Comparison of ENCODE assay signal across 14 cellular contexts in the genomic region with DNA sequence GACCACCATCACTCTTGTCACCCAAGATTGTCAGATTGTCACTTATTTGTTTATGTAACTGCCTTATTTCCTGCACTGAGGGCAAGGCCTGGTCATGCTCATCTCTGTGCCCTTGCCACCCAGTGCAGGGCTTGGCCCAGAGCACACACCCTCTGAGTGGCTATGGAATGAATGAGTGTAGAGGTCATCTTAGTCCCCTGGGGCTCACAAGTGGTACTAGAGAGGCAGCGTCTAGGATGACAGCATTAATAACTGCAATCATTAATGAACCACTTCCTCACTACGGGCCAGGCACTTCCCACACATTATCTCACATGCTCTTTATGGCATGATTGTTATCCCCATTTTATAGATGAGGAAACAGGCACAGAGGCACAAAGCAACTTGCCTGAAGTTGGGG.
DNase-seq lines count a peak whose midpoint lies in the region; ATAC-seq and TF ChIP-seq lines count a peak whose summit lies in the region.
"Had no signal": no experiment of that assay in that cellular context is flagged by ENCODE, and none has a peak within 500 bp of the region (broad histone marks: within the 10 kb centered on the region; RNA-seq: fewer than 3 reads in every experiment).

No MANE protein-coding gene starts in this region.

- H2AK9ac ChIP-seq in IMR-90 (replicated peaks; ENCODE audit: low read depth, low read length, poor library complexity) = no peak overlapping the region

- no peak for TF ChIP-seq CTCF in IMR-90 (conservative IDR thresholded peaks at IDR 0.05; ENCODE audit: low read depth, low read length)
- no peak for TF ChIP-seq CTCF in fibroblast of mammary gland (conservative IDR thresholded peaks at IDR 0.05; ENCODE audit: control insufficient read depth, insufficient read depth, low read depth, low read length)
- TF ChIP-seq CTCF in esophagus squamous epithelium (IDR thresholded peaks at IDR 0.05) = no peak
- no peak for TF ChIP-seq CTCF in psoas muscle (IDR thresholded peaks at IDR 0.05)

- no peaks in the 10 kb centered on the region for H3K36me3 Mint-ChIP-seq in T-helper 17 cell (ENCODE audit: low read depth)

- H3K27me3 ChIP-seq in IMR-90 (ENCODE audit: control insufficient read depth, insufficient read depth, low read length) (no peaks in the 10 kb centered on the region), esophagus squamous epithelium (no peaks in the 10 kb centered on the region), psoas muscle (ENCODE audit: insufficient read depth in 3 of 3, low read length in 2 of 3) (no peaks in the 10 kb centered on the region)
- H3K27me3 ChIP-seq: ovary, spleen had no signal

- TF ChIP-seq POLR2A in IMR-90 (IDR thresholded peaks at IDR 0.05; ENCODE audit: low read depth, low read length) (no peak), esophagus squamous epithelium (IDR thresholded peaks at IDR 0.05) (no peak)

- H3K23ac ChIP-seq in IMR-90 (ENCODE audit: low read depth, low read length) = no peak overlapping the region

- H3K4me3 Mint-ChIP-seq in T-helper 17 cell = no peak overlapping the region

- no peaks in the 10 kb centered on the region for H3K9me3 ChIP-seq in IMR-90 (ENCODE audit: control insufficient read depth, insufficient read depth, low read length)
- H3K9me3 ChIP-seq in esophagus squamous epithelium = no peaks in the 10 kb centered on the region
- no peaks in the 10 kb centered on the region for H3K9me3 ChIP-seq in T-helper 17 cell (ENCODE audit: control insufficient read depth, low read length, poor library complexity, severe bottlenecking)
- no peaks in the 10 kb centered on the region for H3K9me3 ChIP-seq in psoas muscle
- H3K9me3 ChIP-seq: ovary had no signal

- no peak overlapping the region for H3K18ac ChIP-seq in IMR-90 (ENCODE audit: low read depth, low read length)

- H3K79me1 ChIP-seq in IMR-90 (ENCODE audit: low read depth in 1 of 2, low read length in 2 of 2) = no peaks in the 10 kb centered on the region

- H4K5ac ChIP-seq in IMR-90 (ENCODE audit: low read depth, low read length) = no peak overlapping the region

- no peak overlapping the region for H3K9ac ChIP-seq in IMR-90 (ENCODE audit: low read depth, low read length)

- no peak overlapping the region for H2BK120ac ChIP-seq in IMR-90 (ENCODE audit: low read depth, low read length)

- H2AFZ ChIP-seq in IMR-90 (replicated peaks; ENCODE audit: low read length, poor library complexity) = no peak overlapping the region

- DNase-seq in Caki2 (ENCODE audit: low read depth) = peak; percentile 43
- DNase-seq in IMR-90 = no peak
- peak; percentile 25 for DNase-seq in fibroblast of mammary gland (ENCODE audit: low read depth)
- DNase-seq in esophagus squamous epithelium (lab: John Stamatoyannopoulos, UW) = no peak
- DNase-seq in T-helper 17 cell = no peak
- no peak for DNase-seq in psoas muscle
- DNase-seq in AML-193 (lab: John Stamatoyannopoulos, UW) = no peak
- DNase-seq: activated CD4-positive, CD25-positive, alpha-beta regulatory T cell; kidney; NCI-H1048; NCI-H446; spleen had no signal

- intact Hi-C loops in IMR-90 (cut with micrococcal nuclease) (no loop called here), esophagus squamous epithelium (cut with DNase I) (no loop called here), psoas muscle (cut with DNase I) (no loop called here)

- H2BK5ac ChIP-seq in IMR-90 (ENCODE audit: low read depth, low read length, poor library complexity, severe bottlenecking) = no peak overlapping the region

- BruUV-seq in IMR-90 (replicated peaks; lab: Mats Ljungman, UMichigan) = no TSS peak

- peaks cover 23% of the 10 kb centered on the region for H3K27me3 Mint-ChIP-seq in T-helper 17 cell

- no CpG with 5 or more reads among the region's 2 CpGs for WGBS in IMR-90 (ENCODE audit: extremely low coverage in 2 of 2, insufficient read length in 1 of 2), 2 experiments
- WGBS in esophagus squamous epithelium, 2 donors = 30 to 54% methylated on average over 2 of the region's 2 CpGs
- WGBS in psoas muscle, 3 donors = 39 to 43% (median 41%) methylated on average over 2 of the region's 2 CpGs

- H3K27ac ChIP-seq in IMR-90 (ENCODE audit: insufficient read depth, low read length) = no peak overlapping the region
- no peak overlapping the region for H3K27ac ChIP-seq in esophagus squamous epithelium
- H3K27ac ChIP-seq in psoas muscle = no peak overlapping the region
- H3K27ac ChIP-seq: ovary, spleen had no signal

- no peak overlapping the region for H4K8ac ChIP-seq in IMR-90 (ENCODE audit: low read depth in 2 of 2, low read length in 2 of 2)

- H3K56ac ChIP-seq in IMR-90 (ENCODE audit: extremely low read depth, insufficient read depth, low read length) = no peak overlapping the region

- no peaks in the 10 kb centered on the region for H4K20me1 ChIP-seq in IMR-90 (ENCODE audit: insufficient read depth, low read length)

- H3K4me1 Mint-ChIP-seq in T-helper 17 cell = no peaks in the 10 kb centered on the region

- no peak overlapping the region for H3K27ac Mint-ChIP-seq in T-helper 17 cell

- H3K4me1 ChIP-seq in IMR-90 (ENCODE audit: control insufficient read depth, insufficient read depth, low read length) (peaks cover 2% of the 10 kb centered on the region), esophagus squamous epithelium (no peaks in the 10 kb centered on the region), psoas muscle (no peaks in the 10 kb centered on the region)
- H3K4me1 ChIP-seq: spleen had no signal

- dilution Hi-C loops in IMR-90 (cut with HindIII; ENCODE audit: low sequenced_read_pairs, unreplicated experiment) = no loop called here

- H2BK20ac ChIP-seq in IMR-90 (ENCODE audit: low read depth, low read length) = no peak overlapping the region

- H3K36me3 ChIP-seq in IMR-90 (ENCODE audit: control insufficient read depth, insufficient read depth, low read length) = no peaks in the 10 kb centered on the region
- H3K36me3 ChIP-seq in esophagus squamous epithelium = no peaks in the 10 kb centered on the region
- no peaks in the 10 kb centered on the region for H3K36me3 ChIP-seq in psoas muscle (ENCODE audit: insufficient read depth in 1 of 2, low read depth in 1 of 2)
- H3K36me3 ChIP-seq: ovary, spleen had no signal

- ATAC-seq in GM21737 (IDR thresholded peaks at IDR 0.05; ENCODE audit: unreplicated experiment) (peak; percentile 77), IMR-90 (ENCODE audit: low read depth) (no peak), T-helper 17 cell (no peak), psoas muscle (no peak)

- H3K4me3 ChIP-seq in IMR-90 (ENCODE audit: insufficient read depth, low read depth, low read length) (no peak overlapping the region), fibroblast of mammary gland (ENCODE audit: control insufficient read depth, low read depth, low read length) (no peak overlapping the region), esophagus squamous epithelium (no peak overlapping the region), psoas muscle (no peak overlapping the region)
- H3K4me3 ChIP-seq: ovary, spleen had no signal

- TF ChIP-seq RAD21 in IMR-90 (IDR thresholded peaks at IDR 0.05; ENCODE audit: low read length) = no peak

- H2BK15ac ChIP-seq in IMR-90 (ENCODE audit: low read depth, low read length) = no peak overlapping the region

- POLR2A ChIA-PET in IMR-90 (lab: Charles Lee; ENCODE audit: unreplicated experiment) = no interaction called here

- H4K91ac ChIP-seq in IMR-90 (ENCODE audit: insufficient read depth, low read depth, low read length) = no peak overlapping the region

- peaks cover 7% of the 10 kb centered on the region; the same call in 1 of the 2 replicates for H3K9me1 ChIP-seq in IMR-90 (ENCODE audit: insufficient read depth, low read length)

- in situ Hi-C loops in Caki2 (cut with HindIII; ENCODE audit: low pct_unique_long_range_greater_than_20kb, low sequenced_read_pairs) (no loop called here), IMR-90 (cut with MboI; ENCODE audit: low sequenced_read_pairs) (no loop called here)

- peak overlapping the region; percentile 35; the same call in 1 of the 2 replicates for H2AK5ac ChIP-seq in IMR-90 (ENCODE audit: low read depth, low read length)

- CTCF ChIA-PET in IMR-90 (lab: Yijun Ruan, JAX) = no interaction called here

- H3K14ac ChIP-seq in IMR-90 (replicated peaks; ENCODE audit: low read depth, low read length) = no peak overlapping the region; the same call in 1 of the 2 replicates

- no peak overlapping the region for H3K4me2 ChIP-seq in IMR-90 (ENCODE audit: low read depth, low read length)

- 0 out of 2 replicates have a peak overlapping the region, but pooled peaks have one; percentile 9 for H3K4ac ChIP-seq in IMR-90 (ENCODE audit: low read depth, low read length)

TF ChIP-seq in IMR-90, 13 proteins besides CTCF, POLR2A, EP300 and RAD21 (continues in another document):
- TF ChIP-seq MAZ (IDR thresholded peaks at IDR 0.05; ENCODE audit: borderline replicate concordance, low read depth, low read length) (no peak), MAFK (IDR thresholded peaks at IDR 0.05; ENCODE audit: low read depth, low read length) (no peak), CEBPB (IDR thresholded peaks at IDR 0.05; ENCODE audit: low read depth, low read length) (no peak), BHLHE40 (IDR thresholded peaks at IDR 0.05; ENCODE audit: low read depth, low read length) (no peak), NFE2L2 (IDR thresholded peaks at IDR 0.05; ENCODE audit: low read depth, low read length) (no peak), RFX5 (IDR thresholded peaks at IDR 0.05; ENCODE audit: low read depth, low read length) (no peak), SMC3 (IDR thresholded peaks at IDR 0.05; ENCODE audit: low read depth, low read length) (no peak), FOS (IDR thresholded peaks at IDR 0.05; ENCODE audit: low read depth, low read length) (no peak), USF2 (IDR thresholded peaks at IDR 0.05; ENCODE audit: low read depth, low read length) (no peak), RCOR1 (IDR thresholded peaks at IDR 0.05; ENCODE audit: insufficient replicate concordance, low read length) (no peak), MXI1 (IDR thresholded peaks at IDR 0.05; ENCODE audit: borderline replicate concordance, low read depth, low read length) (no peak)

Comparison
In these comparisons a context has a peak if more than half of its experiments do, and no peak if none do; other contexts are left out.
1. DNase-seq: peak in Caki2 (single experiment) and fibroblast of mammary gland (single experiment); none in IMR-90 (single experiment), esophagus squamous epithelium (single experiment), T-helper 17 cell (0 of 3), psoas muscle (0 of 2) and AML-193 (0 of 2).